1 cellular context compared by ENCODE assay signal in the genomic region with DNA sequence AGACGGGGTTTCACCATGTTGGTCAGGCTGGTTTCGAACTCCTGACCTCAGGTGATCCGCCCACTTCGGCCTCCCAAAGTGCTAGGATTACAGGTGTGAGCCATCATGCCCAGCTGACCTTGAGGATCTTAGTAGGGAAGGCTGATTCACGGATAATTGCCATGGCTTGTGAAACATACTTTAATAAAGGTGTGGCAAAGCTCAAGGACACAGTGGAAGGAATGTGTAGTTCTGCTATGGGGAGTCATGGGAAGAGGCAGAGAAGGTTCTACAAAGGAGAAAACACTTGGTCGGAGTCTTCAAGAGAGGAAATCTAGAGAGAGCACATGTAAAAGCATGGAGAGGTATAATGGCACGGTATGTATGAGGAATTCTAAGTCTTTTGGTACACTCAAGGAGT.
TF ChIP-seq lines count a peak whose summit lies in the region.

No MANE protein-coding gene starts in this region.

TF ChIP-seq in HCT116, 20 proteins besides CTCF, POLR2A, EP300 and RAD21 (continued from another document):
- TF ChIP-seq, protein P1, sequence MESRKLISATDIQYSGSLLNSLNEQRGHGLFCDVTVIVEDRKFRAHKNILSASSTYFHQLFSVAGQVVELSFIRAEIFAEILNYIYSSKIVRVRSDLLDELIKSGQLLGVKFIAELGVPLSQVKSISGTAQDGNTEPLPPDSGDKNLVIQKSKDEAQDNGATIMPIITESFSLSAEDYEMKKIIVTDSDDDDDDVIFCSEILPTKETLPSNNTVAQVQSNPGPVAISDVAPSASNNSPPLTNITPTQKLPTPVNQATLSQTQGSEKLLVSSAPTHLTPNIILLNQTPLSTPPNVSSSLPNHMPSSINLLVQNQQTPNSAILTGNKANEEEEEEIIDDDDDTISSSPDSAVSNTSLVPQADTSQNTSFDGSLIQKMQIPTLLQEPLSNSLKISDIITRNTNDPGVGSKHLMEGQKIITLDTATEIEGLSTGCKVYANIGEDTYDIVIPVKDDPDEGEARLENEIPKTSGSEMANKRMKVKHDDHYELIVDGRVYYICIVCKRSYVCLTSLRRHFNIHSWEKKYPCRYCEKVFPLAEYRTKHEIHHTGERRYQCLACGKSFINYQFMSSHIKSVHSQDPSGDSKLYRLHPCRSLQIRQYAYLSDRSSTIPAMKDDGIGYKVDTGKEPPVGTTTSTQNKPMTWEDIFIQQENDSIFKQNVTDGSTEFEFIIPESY (IDR thresholded peaks at IDR 0.05; ENCODE audit: extremely low read depth, insufficient replicate concordance, low read length) = no peak
TF ChIP-seq in HCT116: peak in this region for 0.
